In the genomic region with DNA sequence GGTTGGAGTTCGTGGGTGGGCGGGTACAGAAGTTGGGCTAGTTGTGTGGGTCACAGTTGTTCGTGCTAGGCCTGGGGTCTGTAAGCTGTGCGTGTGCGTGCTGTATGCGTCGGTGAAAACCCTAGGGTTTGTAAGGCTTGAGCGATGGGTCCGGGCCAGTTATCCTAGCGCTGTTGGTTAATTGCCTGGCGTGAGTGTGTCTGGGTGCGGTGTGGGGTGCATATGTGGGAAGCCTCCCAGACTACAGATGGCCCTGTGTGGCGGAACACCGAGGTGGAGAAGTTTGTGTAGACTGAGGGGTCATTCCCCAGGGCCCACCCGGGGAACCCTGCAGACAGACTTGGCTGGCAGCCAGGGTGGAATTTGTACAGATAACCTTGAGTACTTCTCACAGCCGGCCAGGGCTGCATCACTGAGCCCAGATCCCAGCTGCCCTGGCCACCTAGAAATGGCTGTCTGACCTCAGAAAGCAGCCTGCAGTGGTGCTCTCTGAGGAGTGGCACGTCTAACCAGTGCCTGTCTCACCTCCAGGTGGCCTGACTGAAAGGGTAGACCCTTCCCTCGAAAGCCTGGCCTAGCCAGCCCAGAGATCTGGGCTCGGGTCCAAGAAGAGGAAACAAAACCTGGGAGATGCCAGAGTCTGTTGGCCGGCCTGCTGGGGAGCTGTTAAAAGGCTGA, we compare ENCODE assay signal across 8 cellular contexts. TPM values are rescaled to one million over a fixed set of nuclear protein-coding genes. Genes with fewer than 3 reads are reported as not detected.
DNase-seq lines count a peak whose midpoint lies in the region; ATAC-seq and TF ChIP-seq lines count a peak whose summit lies in the region.

No MANE protein-coding gene starts in this region.

- intact Hi-C loops in dorsolateral prefrontal cortex (cut with DNase I), result no loop called here

- H3K4me3 ChIP-seq in dorsolateral prefrontal cortex (peak overlapping the region in 54 of 59 donors; percentile 53 to 78 (median 67)), lung (peak overlapping the region; percentile 54), thymus (ENCODE audit: low read length) (peak overlapping the region; percentile 91)

- no peaks in the 10 kb centered on the region for H3K9me3 Mint-ChIP-seq in IgD-negative memory B cell

- H3K27me3 ChIP-seq in dorsolateral prefrontal cortex, result peaks cover 0 to 16% (median 0%) of the 10 kb centered on the region in 45 donors
- no peaks in the 10 kb centered on the region for H3K27me3 ChIP-seq in lung (ENCODE audit: control insufficient read depth, insufficient read depth)
- H3K27me3 ChIP-seq in thymus (ENCODE audit: control insufficient read depth, insufficient read depth), result no peaks in the 10 kb centered on the region

- peak overlapping the region in 8 of 59 donors; percentile 6 to 87 (median 76) for H3K27ac ChIP-seq in dorsolateral prefrontal cortex
- peak overlapping the region; percentile 72 to 78 for H3K27ac ChIP-seq in lung (ENCODE audit: low read depth in 1 of 2, low read length in 1 of 2)
- H3K27ac ChIP-seq in thymus (ENCODE audit: low read depth), result peak overlapping the region; percentile 99

- ATAC-seq in lung (ENCODE audit: insufficient read depth, low FRiP score) (no peak), GM19351 (IDR thresholded peaks at IDR 0.05; ENCODE audit: unreplicated experiment) (no peak)

- DNase-seq in Daoy (ENCODE audit: low read depth) (peak; percentile 69), RKO (ENCODE audit: low spot score) (peak; percentile 65), dorsolateral prefrontal cortex (peak in 1 of 10 donors; percentile 28), lung (ENCODE audit: low spot score) (peak; percentile 36), ecto neural progenitor cell (ENCODE audit: low spot score) (no peak)

- TF ChIP-seq CTCF in dorsolateral prefrontal cortex (IDR thresholded peaks at IDR 0.05 in 54 of 56, conservative IDR thresholded peaks at IDR 0.05 in 2 of 56; ENCODE audit: low read depth in 1 of 56, partially characterized antibody in 56 of 56) (no peak), lung (IDR thresholded peaks at IDR 0.05; ENCODE audit: control extremely low read depth, extremely low read depth) (no peak)

- H3K4me1 ChIP-seq in lung (ENCODE audit: control insufficient read depth in 2 of 2, insufficient read depth in 2 of 2, low read length in 2 of 2) (peaks cover 0 to 8% of the 10 kb centered on the region in 2 donors), thymus (ENCODE audit: control insufficient read depth, insufficient read depth, low read length) (peaks cover 15% of the 10 kb centered on the region)

- H3K36me3 ChIP-seq in lung (ENCODE audit: control insufficient read depth in 2 of 2, insufficient read depth in 2 of 2, low read length in 2 of 2) (peaks cover 0 to 8% of the 10 kb centered on the region in 2 donors), thymus (ENCODE audit: control insufficient read depth, insufficient read depth) (peaks cover 16% of the 10 kb centered on the region)

- H3K27me3 Mint-ChIP-seq in IgD-negative memory B cell, result no peaks in the 10 kb centered on the region

- H3K4me1 Mint-ChIP-seq in IgD-negative memory B cell, result peaks cover 21 to 33% (median 26%) of the 10 kb centered on the region in 3 donors

- peak overlapping the region; percentile 89 to 97 (median 94) for H3K4me3 Mint-ChIP-seq in IgD-negative memory B cell

- peaks cover 3% of the 10 kb centered on the region for H3K36me3 Mint-ChIP-seq in IgD-negative memory B cell

- WGBS in lung, 2 donors, result 4 to 8% methylated on average over 20 of the region's 20 CpGs
- 8% methylated on average over 20 of the region's 20 CpGs for whole genome bisulfite sequencing in thymus

- no peaks in the 10 kb centered on the region for H3K9me3 ChIP-seq in lung (ENCODE audit: control insufficient read depth in 2 of 2, insufficient read depth in 1 of 2, low read length in 1 of 2)
- H3K9me3 ChIP-seq in thymus (ENCODE audit: control insufficient read depth), result no peaks in the 10 kb centered on the region

- H3K27ac Mint-ChIP-seq in IgD-negative memory B cell, result peak overlapping the region; percentile 91 to 100 (median 93)

RNA-seq across cellular contexts. Expression of a gene that starts 1.8 kb away (rescaled TPM):
- 22.0 and 27.7 TPM in 2 replicates for total RNA-seq in Daoy (2014; rRNA removed; shearing (Covaris generic))
- polyA plus RNA-seq in IgD-negative memory B cell (36.3 TPM), lung (10 to 100 TPM in 1 of 2 donors, 1 to 10 TPM in 1; 4.2 to 10.1 TPM), thymus (14.2 TPM)
- total RNA-seq in dorsolateral prefrontal cortex (1 to 10 TPM in 119 of 120 experiments, under 1 TPM in 1; 0.83 to 9.9 (median 3.3) TPM), lung (10 to 100 TPM; 12.0 to 32.8 TPM)

RNA-seq across cellular contexts. Expression of a gene that starts 30.4 kb away (rescaled TPM):
- total RNA-seq in Daoy (2014; rRNA removed; shearing (Covaris generic)), result 179 and 184 TPM in 2 replicates
- 126 TPM for polyA plus RNA-seq in IgD-negative memory B cell
- 10 to 100 TPM; 26.9 to 62.3 (median 46.7) TPM for total RNA-seq in dorsolateral prefrontal cortex
- 100 to 1,000 TPM in 1 of 2 donors, 10 to 100 TPM in 1; 43.2 to 103 TPM for total RNA-seq in lung
- polyA plus RNA-seq in lung, result 100 to 1,000 TPM; 104 to 202 TPM
- 103 TPM for polyA plus RNA-seq in thymus

RNA-seq across cellular contexts. Expression of a gene that starts 33.9 kb away (rescaled TPM):
- 15.1 and 29.0 TPM in 2 replicates for total RNA-seq in Daoy (2014; rRNA removed; shearing (Covaris generic))
- polyA plus RNA-seq in IgD-negative memory B cell (2.9 TPM), lung (100 to 1,000 TPM in 1 of 2 donors, 10 to 100 TPM in 1; 68.4 to 243 TPM), thymus (138 TPM)
- total RNA-seq in dorsolateral prefrontal cortex (100 to 1,000 TPM in 8 of 120 experiments, 10 to 100 TPM in 111, 1 to 10 TPM in 1; 8.1 to 407 (median 27.4) TPM), lung (100 to 1,000 TPM in 1 of 2 donors, 10 to 100 TPM in 1; 40.8 to 239 TPM)
